Comparison of ENCODE assay signal across 8 cellular contexts in the genomic region with DNA sequence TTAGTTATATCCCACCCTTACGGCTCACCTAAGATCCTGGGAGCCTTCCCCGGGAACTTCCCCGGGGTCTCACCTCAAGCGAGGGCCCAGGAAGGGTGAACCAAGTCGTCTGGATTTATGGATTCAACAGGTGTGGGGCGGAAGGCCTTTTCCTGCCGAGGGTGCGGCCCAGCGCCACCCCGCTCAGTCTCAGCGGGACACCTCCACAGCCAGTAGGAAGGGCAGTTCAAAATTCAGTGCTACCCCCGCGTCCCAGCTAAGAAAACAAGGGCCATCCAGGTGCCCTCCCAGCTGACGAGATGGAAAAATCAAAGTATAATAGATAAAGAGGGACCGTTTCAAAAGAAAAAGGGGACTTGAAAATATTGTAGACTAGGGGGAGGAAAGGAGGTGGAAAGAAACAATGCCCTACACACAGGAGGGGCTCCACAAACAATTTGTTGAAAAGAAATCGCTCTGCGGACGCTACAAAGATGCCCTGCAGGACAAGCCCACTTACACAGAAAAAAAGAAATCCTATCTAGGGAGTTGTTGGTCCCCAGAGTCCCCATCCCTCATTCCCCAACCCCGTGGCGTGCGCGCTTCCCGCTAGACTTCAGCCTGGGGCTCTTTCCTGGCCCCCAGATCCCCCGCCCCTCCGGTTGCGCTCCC. TPM values are rescaled to one million over a fixed set of nuclear protein-coding genes. Genes with fewer than 3 reads are reported as not detected.
DNase-seq lines count a peak whose midpoint lies in the region; ATAC-seq and TF ChIP-seq lines count a peak whose summit lies in the region.

No MANE protein-coding gene starts in this region.

- H3K79me2 ChIP-seq in HCT116 (ENCODE audit: insufficient read depth, low read length): peaks cover 76% of the 10 kb centered on the region

- H3K9me2 ChIP-seq in HCT116 (ENCODE audit: insufficient read depth): no peaks in the 10 kb centered on the region

- peaks cover 17% of the 10 kb centered on the region; the same call in 1 of the 2 replicates for H4K20me1 ChIP-seq in HCT116 (ENCODE audit: insufficient read depth)

- TF ChIP-seq CTCF in HCT116 (IDR thresholded peaks at IDR 0.05 in 2 of 3, conservative IDR thresholded peaks at IDR 0.05 in 1 of 3; ENCODE audit: borderline replicate concordance in 1 of 3, insufficient read depth in 1 of 3, low read depth in 2 of 3, low read length in 2 of 3): no peak
- TF ChIP-seq CTCF in VCaP (conservative IDR thresholded peaks at IDR 0.05): no peak
- TF ChIP-seq CTCF in foreskin keratinocyte (conservative IDR thresholded peaks at IDR 0.05): no peak
- TF ChIP-seq CTCF in gastrocnemius medialis (IDR thresholded peaks at IDR 0.05 in 4 of 5, conservative IDR thresholded peaks at IDR 0.05 in 1 of 5): no peak

- in situ Hi-C loops in gastrocnemius medialis (cut with MboI; ENCODE audit: low sequenced_read_pairs in 4 of 4): no loop called here

- H3K4me2 ChIP-seq in HCT116 (ENCODE audit: low read length): peak overlapping the region; percentile 88

- H3K27ac ChIP-seq in HCT116 (ENCODE audit: low read depth, low read length): peak overlapping the region; percentile 86
- peak overlapping the region; percentile 86 for H3K27ac ChIP-seq in VCaP
- H3K27ac ChIP-seq in foreskin keratinocyte: peak overlapping the region; percentile 54
- H3K27ac ChIP-seq in gastrocnemius medialis: peak overlapping the region in 2 of 4 donors; percentile 43 to 52

- no peak for DNase-seq in HCT116 (ENCODE audit: low read depth, low spot score)
- peak in 1 of 2 donors; percentile 31 for DNase-seq in foreskin keratinocyte
- DNase-seq in gastrocnemius medialis: no peak
- no peak for DNase-seq in CD1c-positive myeloid dendritic cell (ENCODE audit: extremely low spot score)
- no peak for DNase-seq in DMS153 treated with DMSO at 0.1 percent for 48 hours (lab: John Stamatoyannopoulos, UW; ENCODE audit: unreplicated experiment)

- TF ChIP-seq POLR2A in HCT116 (IDR thresholded peaks at IDR 0.05; ENCODE audit: borderline replicate concordance, extremely low read depth, insufficient read depth, insufficient read length): no peak
- TF ChIP-seq POLR2A in gastrocnemius medialis (IDR thresholded peaks at IDR 0.05): no peak

- H3K4me3 ChIP-seq in HCT116 (replicated peaks in 1 of 2; ENCODE audit: low read depth in 1 of 2, low read length in 2 of 2): peak overlapping the region; percentile 89
- H3K4me3 ChIP-seq in gastrocnemius medialis: peak overlapping the region; percentile 56 to 78 (median 63)

- H3K9ac ChIP-seq in HCT116 (ENCODE audit: low read length): peak overlapping the region; percentile 94

- no peak for TF ChIP-seq RAD21 in HCT116 (IDR thresholded peaks at IDR 0.05; ENCODE audit: low read depth)

- POLR2A ChIA-PET in HCT116 (lab: Charles Lee): no interaction called here

- no peaks in the 10 kb centered on the region for H3K9me3 ChIP-seq in HCT116 (ENCODE audit: control insufficient read depth in 1 of 2, insufficient read depth in 1 of 2, low read depth in 1 of 2, low read length in 2 of 2)
- no peaks in the 10 kb centered on the region for H3K9me3 ChIP-seq in gastrocnemius medialis

- ATAC-seq in HCT116 (no peak), foreskin keratinocyte (no peak), gastrocnemius medialis (no peak), HG03139 (IDR thresholded peaks at IDR 0.05; ENCODE audit: unreplicated experiment) (no peak), GM21528 (IDR thresholded peaks at IDR 0.05; ENCODE audit: low FRiP score, unreplicated experiment) (no peak)

- H3K36me3 ChIP-seq in HCT116 (ENCODE audit: control insufficient read depth in 1 of 2, insufficient read depth in 2 of 2, low read length in 2 of 2) (peaks cover 0 to 16% of the 10 kb centered on the region in 2 experiments; a peak in 3 of 4 replicates), gastrocnemius medialis (no peaks in the 10 kb centered on the region)

- intact Hi-C loops in HCT116 (cut with micrococcal nuclease): no loop called here
- intact Hi-C loops in gastrocnemius medialis (cut with DNase I; ENCODE audit: low total_unique reads): no loop called here

- CTCF ChIA-PET in HCT116 (lab: Charles Lee): no interaction called here

- peaks cover 54 to 80% of the 10 kb centered on the region in 2 experiments; a peak in 3 of 4 replicates for H3K4me1 ChIP-seq in HCT116 (ENCODE audit: control insufficient read depth in 1 of 2, insufficient read depth in 2 of 2, low read length in 2 of 2)
- H3K4me1 ChIP-seq in foreskin keratinocyte: peaks cover 30% of the 10 kb centered on the region
- H3K4me1 ChIP-seq in gastrocnemius medialis: peaks cover 5 to 9% of the 10 kb centered on the region in 2 donors

- no peak overlapping the region for H2AFZ ChIP-seq in HCT116 (ENCODE audit: low read depth, low read length, poor library complexity, severe bottlenecking)

- RAD21 ChIA-PET in HCT116 (lab: Charles Lee; ENCODE audit: low non-redundant PET in 1 of 2, low total read pairs in 2 of 2, uncharacterized antibody in 2 of 2, unreplicated experiment in 2 of 2): no interaction called here

- TSS peak; percentile 58 for BruUV-seq in HCT116 (replicated peaks; lab: Mats Ljungman, UMichigan)

- H3K27me3 ChIP-seq in HCT116 (ENCODE audit: insufficient read depth, low read length) (no peaks in the 10 kb centered on the region), foreskin keratinocyte (no peaks in the 10 kb centered on the region), gastrocnemius medialis (peaks cover 19 to 34% (median 29%) of the 10 kb centered on the region in 3 donors)

TF ChIP-seq in HCT116, 20 proteins besides CTCF, POLR2A, EP300 and RAD21:
- TF ChIP-seq POLR2AphosphoS5 (IDR thresholded peaks at IDR 0.05; ENCODE audit: low read depth, low read length) (peak; percentile 6; the same call in 1 of the 2 replicates), SRF (IDR thresholded peaks at IDR 0.05; ENCODE audit: low read depth) (no peak)

RNA-seq across cellular contexts. Expression of a gene that starts 1.3 kb away (rescaled TPM):
- 248 TPM for total RNA-seq in HCT116 (2021; ENCODE audit: unreplicated experiment)
- 419 and 518 TPM in 2 replicates for polyA plus RNA-seq in HCT116 (2012)
- total RNA-seq in foreskin keratinocyte: 204 and 209 TPM in 2 replicates
- polyA plus RNA-seq in foreskin keratinocyte: 178 and 182 TPM in 2 replicates
- 10 to 100 TPM in 2 of 4 donors, 1 to 10 TPM in 2; 6.3 to 16.1 (median 9.4) TPM for total RNA-seq in gastrocnemius medialis

Comparison
In these comparisons a context has a peak if more than half of its experiments do, and no peak if none do; other contexts are left out.
1. RNA of a gene that starts 1.3 kb away (total RNA-seq): 248 TPM in HCT116 (single experiment) and 204 to 209 TPM in foreskin keratinocyte; 6.3 to 16.1 TPM in gastrocnemius medialis; every median in the first group is over 10 times any median in the second.